In genomic region chr20:20052074-20052970, GRCh38 we compare ENCODE assay signal across 8 cellular contexts. TPM values are rescaled to one million over a fixed set of nuclear protein-coding genes. Genes with fewer than 3 reads are reported as not detected.
DNase-seq lines count a peak whose midpoint lies in the region; FAIRE-seq and TF ChIP-seq lines count a peak whose summit lies in the region.

Gene CFAP61, plus strand, starts transcription at chr20:20052532. Its CDS starts 4,122 bp downstream, at chr20:20056654.
Gene CRNKL1, minus strand, starts transcription at chr20:20052466. Its CDS starts 124 bp downstream, at chr20:20052342.

- H3K27ac Mint-ChIP-seq in nephron progenitor cell, result peak within 1 kb of the TSS; percentile 99
- H3K27ac Mint-ChIP-seq in stimulated activated naive CD8-positive, alpha-beta T cell treated with anti-CD3 and anti-CD28 coated beads, Interleukin-15, Interleukin-2, amounts not matched to agents 100 ng/mL and 50 ng/mL, for 24 hours, result peak within 1 kb of the TSS; percentile 98

- peaks cover 28% of the 10 kb centered on the region for H3K36me3 Mint-ChIP-seq in nephron progenitor cell (ENCODE audit: low read depth)
- peaks cover 30% of the 10 kb centered on the region for H3K36me3 Mint-ChIP-seq in stimulated activated naive CD8-positive, alpha-beta T cell treated with anti-CD3 and anti-CD28 coated beads, Interleukin-15, Interleukin-2, amounts not matched to agents 100 ng/mL and 50 ng/mL, for 24 hours (ENCODE audit: low read depth)

- peak; percentile 95 for DNase-seq in HCEC 1CT
- peak; percentile 100 for DNase-seq in MM.1S
- peak; percentile 96 for DNase-seq in SHP77 treated with DMSO at 0.1 percent for 48 hours (lab: John Stamatoyannopoulos, UW)
- peak; percentile 96 for DNase-seq in activated gamma-delta T cell treated with anti-CD3 and anti-CD28 coated beads, Interleukin-2, amount 50 U/mL, for 16 hours (ENCODE audit: low read depth)
- DNase-seq in fibroblast of villous mesenchyme (ENCODE audit: low read depth), result peak; percentile 97
- peak; percentile 96 for DNase-seq in nephron progenitor cell

- H3K4me1 Mint-ChIP-seq in nephron progenitor cell, result peaks cover 15% of the 10 kb centered on the region
- peaks cover 23% of the 10 kb centered on the region for H3K4me1 Mint-ChIP-seq in stimulated activated naive CD8-positive, alpha-beta T cell treated with anti-CD3 and anti-CD28 coated beads, Interleukin-15, Interleukin-2, amounts not matched to agents 100 ng/mL and 50 ng/mL, for 24 hours (ENCODE audit: low read depth)

- FAIRE-seq in G401.6 (lab: Jason Lieb, UNC), result peak; percentile 94

- H3F3A ChIP-seq in MM.1S (ENCODE audit: insufficient read depth, low read length), result 0 out of 2 replicates have a peak, but pooled peaks cover 4% of the 10 kb centered on the region

- peaks cover 30% of the 10 kb centered on the region for H3K79me2 ChIP-seq in MM.1S (ENCODE audit: low read length)

- H3K9ac ChIP-seq in MM.1S (ENCODE audit: low read length), result peak within 1 kb of the TSS; percentile 93

- no peaks in the 10 kb centered on the region for H3K27me3 ChIP-seq in MM.1S (replicated peaks; ENCODE audit: insufficient read depth, low read length)

- H3K9me2 ChIP-seq in MM.1S (replicated peaks; ENCODE audit: insufficient read depth, low read length), result no peaks in the 10 kb centered on the region

- no peaks in the 10 kb centered on the region for H3K9me3 Mint-ChIP-seq in nephron progenitor cell
- no peaks in the 10 kb centered on the region for H3K9me3 Mint-ChIP-seq in stimulated activated naive CD8-positive, alpha-beta T cell treated with anti-CD3 and anti-CD28 coated beads, Interleukin-15, Interleukin-2, amounts not matched to agents 100 ng/mL and 50 ng/mL, for 24 hours

- peak within 1 kb of the TSS; percentile 92 for H3K27ac ChIP-seq in MM.1S (ENCODE audit: low read length)

- H3K4me3 Mint-ChIP-seq in nephron progenitor cell, result peak within 1 kb of the TSS; percentile 100
- peak within 1 kb of the TSS; percentile 100 for H3K4me3 Mint-ChIP-seq in stimulated activated naive CD8-positive, alpha-beta T cell treated with anti-CD3 and anti-CD28 coated beads, Interleukin-15, Interleukin-2, amounts not matched to agents 100 ng/mL and 50 ng/mL, for 24 hours

- peaks cover 16% of the 10 kb centered on the region for H3K27me3 Mint-ChIP-seq in nephron progenitor cell (ENCODE audit: low read depth, poor library complexity)
- peaks cover 7% of the 10 kb centered on the region for H3K27me3 Mint-ChIP-seq in stimulated activated naive CD8-positive, alpha-beta T cell treated with anti-CD3 and anti-CD28 coated beads, Interleukin-15, Interleukin-2, amounts not matched to agents 100 ng/mL and 50 ng/mL, for 24 hours

- H3K4me1 ChIP-seq in MM.1S (ENCODE audit: low read length), result peaks cover 17% of the 10 kb centered on the region; the same call in 1 of the 2 replicates

- H4K20me1 ChIP-seq in MM.1S (ENCODE audit: insufficient read depth, low read length), result no peaks in the 10 kb centered on the region

- peak within 1 kb of the TSS; percentile 78 for H2AFZ ChIP-seq in MM.1S (ENCODE audit: low read length)

- H3K4me3 ChIP-seq in MM.1S (ENCODE audit: low read length) (peak within 1 kb of the TSS; percentile 93), fibroblast of villous mesenchyme (ENCODE audit: low read depth, low read length) (peak within 1 kb of the TSS; percentile 98)

- H3K9me3 ChIP-seq in MM.1S (replicated peaks; ENCODE audit: insufficient read depth, low read length), result no peaks in the 10 kb centered on the region

- TF ChIP-seq CTCF in MM.1S (IDR thresholded peaks at IDR 0.05; ENCODE audit: low read length) (no peak), fibroblast of villous mesenchyme (IDR thresholded peaks at IDR 0.05; ENCODE audit: insufficient read depth, low read depth, low read length) (no peak), nephron progenitor cell (IDR thresholded peaks at IDR 0.05) (no peak)

- H3K36me3 ChIP-seq in MM.1S (replicated peaks; ENCODE audit: insufficient read depth, low read length), result peaks cover 20% of the 10 kb centered on the region; the same call in 1 of the 2 replicates

- peak within 1 kb of the TSS; percentile 80 for H3K4me2 ChIP-seq in MM.1S (ENCODE audit: low read depth, low read length)

RNA-seq across cellular contexts. Expression of gene CFAP61, which starts in this region (rescaled TPM):
- 0.43 TPM in 1 of 2 replicates, not detected in the other for total RNA-seq in fibroblast of villous mesenchyme

RNA-seq across cellular contexts. Expression of gene CRNKL1, which starts in this region (rescaled TPM):
- total RNA-seq in fibroblast of villous mesenchyme, result 22.9 and 31.1 TPM in 2 replicates

Comparison
In these comparisons a context has a peak if more than half of its experiments do, and no peak if none do; other contexts are left out.
1. Peak in every context shown above with its lines: DNase-seq, H3K4me3 ChIP-seq and H3K27ac ChIP-seq.